In the genomic region with DNA sequence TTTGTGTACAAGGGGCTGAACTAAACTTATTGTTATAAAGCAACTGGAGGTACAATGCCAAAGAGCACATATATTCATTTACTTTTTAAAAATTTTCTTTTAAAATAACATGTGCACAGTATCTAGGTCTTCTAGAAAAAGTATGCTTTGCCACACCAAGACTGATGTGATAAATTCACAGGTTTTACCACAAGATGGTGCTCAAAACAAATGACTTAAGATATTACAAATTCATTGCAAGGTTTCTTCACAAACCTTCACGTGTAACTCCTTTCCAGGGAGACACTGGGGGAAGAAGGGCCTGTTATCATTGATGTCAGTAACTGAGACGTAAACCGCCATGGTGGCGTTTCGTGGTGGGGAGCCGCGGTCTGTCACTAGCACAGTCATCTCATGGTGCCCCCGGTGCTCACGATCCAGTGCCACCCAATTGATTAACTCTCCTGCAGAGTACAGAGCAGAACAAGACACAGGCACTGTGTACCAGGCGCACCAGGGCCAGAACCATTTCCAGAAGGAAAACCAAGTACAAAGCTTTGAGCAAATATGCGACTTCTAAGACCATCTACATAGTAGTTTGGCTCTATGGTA, we compare ENCODE assay signal across 9 cellular contexts.
A peak's percentile ranks its signal among the peaks of the same experiment; 100 is the strongest.
DNase-seq lines count a peak whose midpoint lies in the region; ATAC-seq and TF ChIP-seq lines count a peak whose summit lies in the region.
"Had no signal": no experiment of that assay in that cellular context is flagged by ENCODE, and none has a peak within 500 bp of the region (broad histone marks: within the 10 kb centered on the region; RNA-seq: fewer than 3 reads in every experiment).

No MANE protein-coding gene starts in this region.

- DNase-seq in NCI-H748 (lab: John Stamatoyannopoulos, UW; ENCODE audit: unreplicated experiment) (peak; percentile 32), NCI-H748 treated with DMSO at 0.1 percent for 48 hours (lab: John Stamatoyannopoulos, UW) (no peak), PC-9 (no peak), fibroblast of villous mesenchyme (ENCODE audit: low read depth) (peak; percentile 49), thoracic aorta (ENCODE audit: low spot score) (no peak), KG1 (lab: John Stamatoyannopoulos, UW) (no peak), NCI-H1694 treated with DMSO at 0.1 percent for 48 hours (lab: John Stamatoyannopoulos, UW) (no peak), right atrium auricular region (ENCODE audit: low spot score) (no peak)
- DNase-seq: NCI-H1436 treated with DMSO at 0.1 percent for 48 hours had no signal

- H3K4me2 ChIP-seq in PC-9, result no peak overlapping the region

- H3K79me2 ChIP-seq in PC-9 (ENCODE audit: low read depth), result no peaks in the 10 kb centered on the region

- H4K20me1 ChIP-seq in PC-9 (ENCODE audit: insufficient read depth), result no peaks in the 10 kb centered on the region

- CTCF ChIA-PET in PC-9 (lab: Charles Lee), result no interaction called here

- no TSS peak for BruUV-seq in PC-9 (replicated peaks; lab: Mats Ljungman, UMichigan)

- H3K27me3 ChIP-seq in PC-9 (ENCODE audit: insufficient read depth, low read depth) (no peaks in the 10 kb centered on the region), thoracic aorta (replicated peaks; ENCODE audit: insufficient read depth) (peaks cover 5% of the 10 kb centered on the region), right atrium auricular region (no peaks in the 10 kb centered on the region)

- POLR2A ChIA-PET in PC-9 (lab: Charles Lee; ENCODE audit: unreplicated experiment), result no interaction called here

- no peaks in the 10 kb centered on the region for H3K4me1 ChIP-seq in PC-9 (replicated peaks; ENCODE audit: insufficient read depth)
- H3K4me1 ChIP-seq in thoracic aorta (ENCODE audit: control insufficient read depth in 1 of 2, low read depth in 2 of 2), result peaks cover 0 to 8% of the 10 kb centered on the region in 2 donors
- H3K4me1 ChIP-seq in right atrium auricular region, result peaks cover 0 to 11% of the 10 kb centered on the region in 2 donors

- intact Hi-C loops in PC-9 (cut with micrococcal nuclease; ENCODE audit: unreplicated experiment), result loop anchor here (1.0 kb wide), 1 partner anchor 293 kb away; no protein-coding TSS in a partner anchor

- no peaks in the 10 kb centered on the region for H3K9me2 ChIP-seq in PC-9 (ENCODE audit: insufficient read depth)

- H3K36me3 ChIP-seq in PC-9 (ENCODE audit: low read depth), result no peaks in the 10 kb centered on the region
- H3K36me3 ChIP-seq in thoracic aorta, result no peaks in the 10 kb centered on the region
- no peaks in the 10 kb centered on the region for H3K36me3 ChIP-seq in right atrium auricular region

- H3K9me3 ChIP-seq in PC-9 (ENCODE audit: insufficient read depth, low read depth) (no peaks in the 10 kb centered on the region), thoracic aorta (no peaks in the 10 kb centered on the region), right atrium auricular region (no peaks in the 10 kb centered on the region)

- no peak for ATAC-seq in thoracic aorta (ENCODE audit: insufficient number of reproducible peaks, low FRiP score, low read depth)

- no peaks in the 10 kb centered on the region for H3F3A ChIP-seq in PC-9 (ENCODE audit: insufficient read depth, low read depth)

- no peak overlapping the region for H2AFZ ChIP-seq in PC-9

- H3K27ac ChIP-seq in PC-9 (no peak overlapping the region), thoracic aorta (no peak overlapping the region), right atrium auricular region (no peak overlapping the region)

- H3K4me3 ChIP-seq in PC-9 (no peak overlapping the region), fibroblast of villous mesenchyme (ENCODE audit: low read depth, low read length) (no peak overlapping the region), thoracic aorta (no peak overlapping the region), right atrium auricular region (no peak overlapping the region)

- TF ChIP-seq CTCF in PC-9 (conservative IDR thresholded peaks at IDR 0.05) (peak; percentile 48; the same call in 1 of the 2 replicates), fibroblast of villous mesenchyme (IDR thresholded peaks at IDR 0.05; ENCODE audit: insufficient read depth, low read depth, low read length) (peak; percentile 38), thoracic aorta (IDR thresholded peaks at IDR 0.05) (peak; percentile 51), right atrium auricular region (IDR thresholded peaks at IDR 0.05) (peak in 1 of 2 donors; percentile 43)

Comparison
In these comparisons a context has a peak if more than half of its experiments do, and no peak if none do; other contexts are left out.
1. DNase-seq: peak in NCI-H748 (single experiment) and fibroblast of villous mesenchyme (single experiment); none in NCI-H748 treated with DMSO at 0.1 percent for 48 hours (single experiment), PC-9 (0 of 2), thoracic aorta (single experiment), KG1 (single experiment), NCI-H1694 treated with DMSO at 0.1 percent for 48 hours (single experiment) and right atrium auricular region (single experiment).